In the genomic region with DNA sequence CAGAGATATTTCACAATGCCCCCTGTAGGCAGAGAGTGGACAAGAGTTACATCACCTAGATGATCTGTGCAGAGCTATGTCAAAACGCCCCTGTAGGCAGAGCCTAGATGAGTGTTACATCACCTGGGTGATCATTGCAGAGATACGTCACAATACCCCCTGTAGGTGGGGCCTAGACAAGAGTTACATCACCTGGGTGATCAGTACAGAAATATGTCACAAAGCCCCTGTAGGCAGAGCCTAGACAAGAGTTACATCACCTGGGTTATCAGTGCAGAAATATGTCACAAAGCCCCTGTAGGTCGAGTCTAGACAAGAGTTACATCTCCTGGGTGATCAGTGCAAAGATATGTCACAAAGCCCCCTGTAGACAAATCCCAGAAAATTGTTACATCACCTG, we compare ENCODE assay signal across 8 cellular contexts.
A peak's percentile ranks its signal among the peaks of the same experiment; 100 is the strongest.
DNase-seq lines count a peak whose midpoint lies in the region; ATAC-seq, FAIRE-seq and TF ChIP-seq lines count a peak whose summit lies in the region.
"Not testable (repeated sequence)": the region's sequence is repeated elsewhere in the genome, so short reads cannot be mapped to it uniquely, and the experiment has no call there.

No MANE protein-coding gene starts in this region.

- not testable (repeated sequence) for H3K9me1 ChIP-seq in K562 (ENCODE audit: control insufficient read depth, insufficient read depth, low read length)

- TF ChIP-seq EP300 in K562 (IDR thresholded peaks at IDR 0.05; ENCODE audit: low read length) = not testable (repeated sequence)

- H3K36me3 ChIP-seq in DND-41 (ENCODE audit: insufficient read depth, low read length); RWPE2 (ENCODE audit: low read depth); K562 (ENCODE audit: control insufficient read depth, insufficient read depth, low read length); mucosa of descending colon (ENCODE audit: low read depth); upper lobe of right lung: not testable (repeated sequence)

- not testable (repeated sequence) for H4K20me1 ChIP-seq in DND-41 (ENCODE audit: insufficient read depth, low read length); K562 (replicated peaks; ENCODE audit: control insufficient read depth, insufficient read depth, low read length)

- intact Hi-C loops in K562 (cut with micrococcal nuclease); Right ventricle myocardium inferior (cut with DNase I); mucosa of descending colon (cut with DNase I, micrococcal nuclease); sciatic nerve (cut with DNase I); upper lobe of right lung (cut with DNase I): not testable (repeated sequence)

- BruUV-seq in K562 (replicated peaks; lab: Mats Ljungman, UMichigan) = not testable (repeated sequence)

- 0 out of 3 replicates have a peak, but pooled peaks have one; percentile 22 for ATAC-seq in DND-41 (ENCODE audit: insufficient read depth, low read depth)
- ATAC-seq in RWPE2 (ENCODE audit: low read depth) = peak; percentile 13; the same call in 1 of the 3 replicates
- peak; percentile 38 for ATAC-seq in K562
- ATAC-seq in Right ventricle myocardium inferior = peak; percentile 18
- peak; percentile 32 for ATAC-seq in left lobe of liver
- peak; percentile 49 for ATAC-seq in mucosa of descending colon
- ATAC-seq in sciatic nerve = peak; percentile 71
- peak; percentile 43 for ATAC-seq in upper lobe of right lung

- not testable (repeated sequence) for H3K9me3 ChIP-seq in DND-41 (ENCODE audit: insufficient read depth, low read length, severe bottlenecking); RWPE2 (ENCODE audit: severe bottlenecking); K562 (replicated peaks; ENCODE audit: control insufficient read depth, insufficient read depth, low read depth, low read length); mucosa of descending colon; upper lobe of right lung

- H3K9ac ChIP-seq in DND-41 (ENCODE audit: low read depth, low read length); K562 (ENCODE audit: insufficient read depth in 1 of 2, low read depth in 2 of 2, low read length in 2 of 2): not testable (repeated sequence)

- H3K4me3 ChIP-seq in DND-41 (ENCODE audit: low read depth in 1 of 2, low read length in 2 of 2); RWPE2 (ENCODE audit: severe bottlenecking); K562; mucosa of descending colon; upper lobe of right lung: not testable (repeated sequence)

- not testable (repeated sequence) for TF ChIP-seq POLR2A in K562 (conservative IDR thresholded peaks at IDR 0.05)

- not testable (repeated sequence) for H2AFZ ChIP-seq in DND-41 (ENCODE audit: low read depth, low read length); K562 (ENCODE audit: low read depth, low read length)

- DNase-seq in DND-41; RWPE2 (ENCODE audit: low spot score); K562 (ENCODE audit: extremely low read depth in 1 of 4, low spot score in 3 of 4); Right ventricle myocardium inferior (ENCODE audit: missing footprints); left lobe of liver (ENCODE audit: low spot score); mucosa of descending colon; sciatic nerve (ENCODE audit: low spot score); upper lobe of right lung: not testable (repeated sequence)

- in situ Hi-C loops in K562 (cut with MboI) = not testable (repeated sequence)

- not testable (repeated sequence) for H3K27ac ChIP-seq in DND-41 (ENCODE audit: low read length); RWPE2 (ENCODE audit: poor library complexity, severe bottlenecking); K562 (ENCODE audit: extremely low read depth, low read depth, low read length); upper lobe of right lung

- H3K4me2 ChIP-seq in DND-41 (ENCODE audit: insufficient read depth, low read length); K562 (ENCODE audit: insufficient read depth, low read length): not testable (repeated sequence)

- not testable (repeated sequence) for H3K27me3 ChIP-seq in DND-41 (ENCODE audit: insufficient read depth, low read length, poor library complexity); RWPE2 (ENCODE audit: insufficient read depth, poor library complexity, severe bottlenecking); K562 (ENCODE audit: control insufficient read depth in 2 of 2, insufficient read depth in 2 of 2, low read length in 2 of 2); upper lobe of right lung

- no CpG with 5 or more reads among the region's 3 CpGs for WGBS in K562 (ENCODE audit: insufficient coverage, low coverage, missing lambda C conversion rate)

- not testable (repeated sequence) for H3K79me2 ChIP-seq in DND-41 (ENCODE audit: insufficient read depth, low read length); K562 (ENCODE audit: control insufficient read depth, insufficient read depth, low read length)

- TF ChIP-seq CTCF in DND-41 (IDR thresholded peaks at IDR 0.05; ENCODE audit: borderline replicate concordance, extremely low read depth, low read length, poor library complexity, severe bottlenecking); RWPE2 (IDR thresholded peaks at IDR 0.05; ENCODE audit: poor library complexity, severe bottlenecking); K562 (IDR thresholded peaks at IDR 0.05 in 2 of 3, conservative IDR thresholded peaks at IDR 0.05 in 1 of 3; ENCODE audit: insufficient read depth in 2 of 3, low read depth in 1 of 3, low read length in 3 of 3); mucosa of descending colon (IDR thresholded peaks at IDR 0.05); upper lobe of right lung (IDR thresholded peaks at IDR 0.05): not testable (repeated sequence)

- not testable (repeated sequence) for FAIRE-seq in K562 (lab: Jason Lieb, UNC)

- CTCF ChIA-PET in K562 (lab: Yijun Ruan, JAX; ENCODE audit: low intra/inter-chr PET ratio) = not testable (repeated sequence)

- not testable (repeated sequence) for TF ChIP-seq RAD21 in K562 (CRISPR knock-in tag; conservative IDR thresholded peaks at IDR 0.05 in 1 of 2, IDR thresholded peaks at IDR 0.05 in 1 of 2)

- POLR2A ChIA-PET in K562 (lab: Yijun Ruan, JAX) = not testable (repeated sequence)

- not testable (repeated sequence) for H3K4me1 ChIP-seq in DND-41 (ENCODE audit: insufficient read depth, low read length); RWPE2 (ENCODE audit: insufficient read depth, poor library complexity, severe bottlenecking); K562 (replicated peaks in 1 of 2; ENCODE audit: control insufficient read depth in 2 of 2, insufficient read depth in 2 of 2, low read length in 2 of 2); mucosa of descending colon (ENCODE audit: low read depth); upper lobe of right lung

Comparison
In these comparisons a context has a peak if more than half of its experiments do, and no peak if none do; other contexts are left out.
1. ATAC-seq: peak in every context shown above with its lines; median percentile 71 in sciatic nerve; 49 in mucosa of descending colon; 43 in upper lobe of right lung; 38 in K562; 32 in left lobe of liver; 22 in DND-41; 18 in Right ventricle myocardium inferior; 13 in RWPE2.